In genomic region chr13:42777476-42777875, GRCh38 we compare ENCODE assay signal across 34 cellular contexts. TPM values are rescaled to one million over a fixed set of nuclear protein-coding genes. Genes with fewer than 3 reads are reported as not detected.
"Had no signal": no experiment of that assay in that cellular context is flagged by ENCODE, and none has a peak within 500 bp of the region (broad histone marks: within the 10 kb centered on the region; RNA-seq: fewer than 3 reads in every experiment).

No MANE protein-coding gene starts in this region.

- H3K36me3 ChIP-seq: esophagus squamous epithelium, heart right ventricle, ovary, sigmoid colon, spleen, tibial artery had no signal

- H3K27me3 ChIP-seq: esophagus squamous epithelium, ovary, sigmoid colon, testis, tibial artery had no signal

- H3K27ac ChIP-seq: coronary artery, esophagus squamous epithelium, heart right ventricle, ovary, psoas muscle, sigmoid colon, skin epidermis, spleen, testis, tibial artery had no signal

- H3K9me3 ChIP-seq: esophagus squamous epithelium, ovary, psoas muscle, sigmoid colon, spleen, testis, tibial artery had no signal

- H3K4me1 ChIP-seq: esophagus squamous epithelium, psoas muscle, spleen, testis, tibial artery had no signal

- DNase-seq: dermis blood vessel endothelial cell; effector memory CD4-positive, alpha-beta T cell; erythroblast; esophagus squamous epithelium; foreskin melanocyte; glutamatergic neuron; heart right ventricle; hippocampal formation; islet precursor cell; kidney glomerular epithelial cell; left colon; left ventricle myocardium superior; natural killer cell; occipital lobe; ovary; posterior cingulate gyrus; psoas muscle; right cardiac atrium; sigmoid colon; spleen; stimulated activated CD4-positive, alpha-beta T cell treated with anti-CD3 and anti-CD28 coated beads, Interleukin-4, amount 100 ng/mL, for 4 hours; stimulated activated naive CD8-positive, alpha-beta T cell treated with anti-CD3 and anti-CD28 coated beads, Interleukin-15, Interleukin-2, amounts not matched to agents 100 U/mL and 50 U/mL, for 24 hours; substantia nigra; testis; tibial artery had no signal

- H3K4me3 ChIP-seq: coronary artery, esophagus squamous epithelium, heart right ventricle, lung, ovary, psoas muscle, sigmoid colon, skin epidermis, spleen, testis, tibial artery had no signal

- ATAC-seq: heart right ventricle; left colon; left ventricle myocardium superior; natural killer cell; psoas muscle; right cardiac atrium; stimulated activated memory B cell treated with anti-CD40 and anti-IgM and Interleukin-4, amounts not matched to agents 10 μg/mL and 1 μg/mL and 100 μg/mL, for 72 hours; stimulated activated naive CD8-positive, alpha-beta T cell treated with anti-CD3 and anti-CD28 coated beads, Interleukin-15, Interleukin-2, amounts not matched to agents 100 U/mL and 50 U/mL, for 24 hours had no signal

RNA-seq across cellular contexts. Expression of gene FAM216B, which starts 3.9 kb away (rescaled TPM):
- total RNA-seq: dermis blood vessel endothelial cell, endothelial cell of umbilical vein, esophagus squamous epithelium, left colon, mononuclear cell, natural killer cell, psoas muscle, renal cortical epithelial cell, sigmoid colon, spleen, urinary bladder had no signal
- polyA plus RNA-seq: endothelial cell of umbilical vein, neural cell, psoas muscle, urinary bladder had no signal
